In genomic region chr1:35532497-35533226, GRCh38 we compare ENCODE assay signal across 29 cellular contexts. TPM values are rescaled to one million over a fixed set of nuclear protein-coding genes. Genes with fewer than 3 reads are reported as not detected.
DNase-seq lines count a peak whose midpoint lies in the region; ATAC-seq, FAIRE-seq and TF ChIP-seq lines count a peak whose summit lies in the region.
"Had no signal": no experiment of that assay in that cellular context is flagged by ENCODE, and none has a peak within 500 bp of the region (broad histone marks: within the 10 kb centered on the region; RNA-seq: fewer than 3 reads in every experiment).

No MANE protein-coding gene starts in this region.

- intact Hi-C loops in left ventricle myocardium inferior (cut with micrococcal nuclease), result no loop called here
- intact Hi-C loops in Right ventricle myocardium inferior (cut with DNase I), result no loop called here
- intact Hi-C loops in left lung (cut with DNase I), result no loop called here
- intact Hi-C loops in aorta (cut with DNase I), result loop anchor here in 1 of 2 donors (10.0 kb wide), 1 partner anchor 338 kb away; the partner anchor contains the start of gene SFPQ
- intact Hi-C loops in esophagus squamous epithelium (cut with DNase I), result no loop called here

- peaks cover 60% of the 10 kb centered on the region for H3K4me1 Mint-ChIP-seq in chondrocyte (ENCODE audit: low read depth)

- H3K36me3 ChIP-seq in left ventricle myocardium inferior (peaks cover 11% of the 10 kb centered on the region), left lung (peaks cover 0 to 17% of the 10 kb centered on the region in 2 donors), aorta (ENCODE audit: control insufficient read depth in 1 of 2, insufficient read depth in 2 of 2, low read length in 1 of 2) (peaks cover 0 to 3% of the 10 kb centered on the region in 2 donors), esophagus squamous epithelium (peaks cover 0 to 44% (median 8%) of the 10 kb centered on the region in 3 donors)
- H3K36me3 ChIP-seq: adrenal gland, BE2C, cardiac muscle cell, thyroid gland had no signal

- no peak for FAIRE-seq in H54 (lab: Jason Lieb, UNC)

- WGBS in aorta, 2 donors, result 5 to 7% methylated on average over 1 of the region's 1 CpG
- WGBS in esophagus squamous epithelium, 2 donors, result 80 to 93% methylated on average over 1 of the region's 1 CpG

- H3K9me3 Mint-ChIP-seq in chondrocyte (ENCODE audit: low read depth), result peaks cover 21% of the 10 kb centered on the region

- no peak for TF ChIP-seq POLR2A in esophagus squamous epithelium (IDR thresholded peaks at IDR 0.05)
- no peak for TF ChIP-seq POLR2A in H54 (IDR thresholded peaks at IDR 0.05; ENCODE audit: low read depth, low read length)

- peak overlapping the region; percentile 78 for H3K27ac Mint-ChIP-seq in chondrocyte (ENCODE audit: unreplicated experiment)
- H3K27ac Mint-ChIP-seq: stimulated activated naive CD8-positive, alpha-beta T cell treated with anti-CD3 and anti-CD28 coated beads, Interleukin-15, Interleukin-2, amounts not matched to agents 100 ng/mL and 50 ng/mL, for 24 hours had no signal

- H3K27ac ChIP-seq in left ventricle myocardium inferior (replicated peaks), result peak overlapping the region; percentile 72
- H3K27ac ChIP-seq in left lung, result no peak overlapping the region
- H3K27ac ChIP-seq in aorta (ENCODE audit: low read depth in 1 of 2, low read length in 2 of 2), result peak overlapping the region; percentile 51 to 57
- H3K27ac ChIP-seq in esophagus squamous epithelium, result no peak overlapping the region
- H3K27ac ChIP-seq: cardiac muscle cell, skin epidermis, thyroid gland, VCaP had no signal

- no peak for ATAC-seq in Right ventricle myocardium inferior
- peak; percentile 62 for ATAC-seq in left lung
- no peak for ATAC-seq in aorta (ENCODE audit: low FRiP score)
- ATAC-seq in HG03175 (IDR thresholded peaks at IDR 0.05; ENCODE audit: unreplicated experiment), result no peak
- ATAC-seq: activated T-cell treated with anti-CD3 and anti-CD28 coated beads, Interleukin-2, amount 50 U/mL, for 4 hours; naive thymus-derived CD4-positive, alpha-beta T cell had no signal

- no peak overlapping the region for H3K4me3 Mint-ChIP-seq in chondrocyte (ENCODE audit: unreplicated experiment)
- H3K4me3 Mint-ChIP-seq: activated T-cell treated with anti-CD3 and anti-CD28 coated beads, Interleukin-2, amount 50 U/mL, for 4 hours; stimulated activated naive CD8-positive, alpha-beta T cell treated with anti-CD3 and anti-CD28 coated beads, Interleukin-15, Interleukin-2, amounts not matched to agents 100 ng/mL and 50 ng/mL, for 24 hours had no signal

- H3K4me1 ChIP-seq in left ventricle myocardium inferior (peaks cover 68% of the 10 kb centered on the region), left lung (peaks cover 8 to 15% of the 10 kb centered on the region in 2 donors), aorta (ENCODE audit: control insufficient read depth in 1 of 2, insufficient read depth in 2 of 2, low read length in 2 of 2) (peaks cover 2 to 4% of the 10 kb centered on the region in 2 donors), esophagus squamous epithelium (peaks cover 0 to 13% (median 6%) of the 10 kb centered on the region in 3 donors)
- H3K4me1 ChIP-seq: BE2C had no signal

- no peaks in the 10 kb centered on the region for H3K27me3 ChIP-seq in left ventricle myocardium inferior (ENCODE audit: low read depth)
- H3K27me3 ChIP-seq in left lung, result no peaks in the 10 kb centered on the region
- H3K27me3 ChIP-seq in aorta (ENCODE audit: control insufficient read depth in 1 of 2, insufficient read depth in 2 of 2, low read length in 1 of 2), result no peaks in the 10 kb centered on the region
- no peaks in the 10 kb centered on the region for H3K27me3 ChIP-seq in esophagus squamous epithelium
- H3K27me3 ChIP-seq: adrenal gland, BE2C, cardiac muscle cell, dorsolateral prefrontal cortex, thyroid gland had no signal

- TF ChIP-seq CTCF in left ventricle myocardium inferior (IDR thresholded peaks at IDR 0.05; ENCODE audit: borderline replicate concordance) (no peak), chondrocyte (IDR thresholded peaks at IDR 0.05) (no peak), left lung (IDR thresholded peaks at IDR 0.05) (no peak), esophagus squamous epithelium (IDR thresholded peaks at IDR 0.05) (no peak)

- peaks cover 7% of the 10 kb centered on the region for H3K9me3 ChIP-seq in left ventricle myocardium inferior (replicated peaks)
- peaks cover 0 to 5% of the 10 kb centered on the region in 2 donors for H3K9me3 ChIP-seq in left lung
- H3K9me3 ChIP-seq in aorta (ENCODE audit: control insufficient read depth, low read length), result no peaks in the 10 kb centered on the region
- H3K9me3 ChIP-seq in esophagus squamous epithelium, result no peaks in the 10 kb centered on the region
- H3K9me3 ChIP-seq: adrenal gland, BE2C, thyroid gland had no signal

- H3K27me3 Mint-ChIP-seq in chondrocyte (ENCODE audit: low read depth), result no peaks in the 10 kb centered on the region
- H3K27me3 Mint-ChIP-seq: naive thymus-derived CD4-positive, alpha-beta T cell; stimulated activated naive CD8-positive, alpha-beta T cell treated with anti-CD3 and anti-CD28 coated beads, Interleukin-15, Interleukin-2, amounts not matched to agents 100 ng/mL and 50 ng/mL, for 24 hours had no signal

- DNase-seq in left ventricle myocardium inferior (no peak), Right ventricle myocardium inferior (ENCODE audit: missing footprints) (no peak), chondrocyte (ENCODE audit: low spot score) (no peak), left lung (no peak), aorta (no peak), esophagus squamous epithelium (lab: John Stamatoyannopoulos, UW) (no peak), H54 (ENCODE audit: insufficient read length, low spot score) (no peak)
- DNase-seq: activated CD4-positive, alpha-beta T cell treated with anti-CD3 and anti-CD28 coated beads for 48 hours; activated T-cell treated with anti-CD3 and anti-CD28 coated beads, Interleukin-2, amount 50 U/mL, for 4 hours; adrenal gland; BE2C; DMS153; GDM1; H7; naive thymus-derived CD4-positive, alpha-beta T cell; NCI-H1105; NCI-H2029 treated with DMSO at 0.1 percent for 48 hours; NCI-H526 treated with DMSO at 0.1 percent for 48 hours; SHP77 treated with DMSO at 0.1 percent for 48 hours; thyroid gland had no signal

- peaks cover 23% of the 10 kb centered on the region for H3K36me3 Mint-ChIP-seq in chondrocyte (ENCODE audit: low read depth)

- H3K4me3 ChIP-seq in left ventricle myocardium inferior, result no peak overlapping the region
- H3K4me3 ChIP-seq in left lung, result no peak overlapping the region
- H3K4me3 ChIP-seq in aorta (ENCODE audit: low read length in 2 of 2), result no peak overlapping the region
- no peak overlapping the region for H3K4me3 ChIP-seq in esophagus squamous epithelium
- H3K4me3 ChIP-seq: adrenal gland, cardiac muscle cell, dorsolateral prefrontal cortex, K562, skin epidermis, thyroid gland had no signal

RNA-seq across cellular contexts. Expression of gene KIAA0319L, which starts 24.5 kb away (rescaled TPM):
- total RNA-seq in left ventricle myocardium inferior (64.3 TPM), Right ventricle myocardium inferior (67.7 TPM), chondrocyte (26.9 to 40.8 TPM (median 28.7 TPM) in 3 replicates), left lung (10 to 100 TPM; 76.5 to 91.4 TPM), aorta (10 to 100 TPM; 46.0 to 58.6 TPM), esophagus squamous epithelium (10 to 100 TPM; 24.8 to 53.4 (median 28.4) TPM)
- polyA plus RNA-seq in aorta, result 10 to 100 TPM in 1 of 2 donors, 1 to 10 TPM in 1; 8.3 to 29.1 TPM

RNA-seq across cellular contexts. Expression of gene NCDN, which starts 24.9 kb away (rescaled TPM):
- 26.1 TPM for total RNA-seq in left ventricle myocardium inferior
- total RNA-seq in Right ventricle myocardium inferior, result 22.8 TPM
- 35.3 to 46.5 TPM (median 36.4 TPM) in 3 replicates for total RNA-seq in chondrocyte
- 10 to 100 TPM; 23.3 to 42.1 TPM for total RNA-seq in left lung
- 10 to 100 TPM; 20.4 to 21.7 TPM for total RNA-seq in aorta
- 10 to 100 TPM in 1 of 2 donors, 1 to 10 TPM in 1; 4.3 to 10.8 TPM for polyA plus RNA-seq in aorta
- 10 to 100 TPM; 10.1 to 13.7 (median 12.1) TPM for total RNA-seq in esophagus squamous epithelium

RNA-seq across cellular contexts. Expression of gene TFAP2E, which starts 40.5 kb away (rescaled TPM):
- total RNA-seq in left ventricle myocardium inferior (0.30 TPM), Right ventricle myocardium inferior (not detected), chondrocyte (0.92 to 1.4 TPM (median 0.97 TPM) in 3 replicates), left lung (1 to 10 TPM; 1.3 to 1.8 TPM), aorta (1 to 10 TPM in 1 of 2 donors, under 1 TPM in 1; 0.71 to 1.0 TPM), esophagus squamous epithelium (1 to 10 TPM in 1 of 4 donors, under 1 TPM in 2, not detected in 1; 0.26 to 1.1 (median 0.38) TPM)
- polyA plus RNA-seq in aorta, result 1 to 10 TPM in 1 of 2 donors, not detected in 1; 1.1 TPM
- total RNA-seq: HT1080, M059J had no signal
- polyA plus RNA-seq: cardiac muscle cell had no signal

Comparison
In these comparisons a context has a peak if more than half of its experiments do, and no peak if none do; other contexts are left out.
1. H3K27ac ChIP-seq: peak in left ventricle myocardium inferior (single experiment) and aorta (2 of 2); none in left lung (0 of 2) and esophagus squamous epithelium (0 of 4).